22 cellular contexts compared by ENCODE assay signal in the genomic region with DNA sequence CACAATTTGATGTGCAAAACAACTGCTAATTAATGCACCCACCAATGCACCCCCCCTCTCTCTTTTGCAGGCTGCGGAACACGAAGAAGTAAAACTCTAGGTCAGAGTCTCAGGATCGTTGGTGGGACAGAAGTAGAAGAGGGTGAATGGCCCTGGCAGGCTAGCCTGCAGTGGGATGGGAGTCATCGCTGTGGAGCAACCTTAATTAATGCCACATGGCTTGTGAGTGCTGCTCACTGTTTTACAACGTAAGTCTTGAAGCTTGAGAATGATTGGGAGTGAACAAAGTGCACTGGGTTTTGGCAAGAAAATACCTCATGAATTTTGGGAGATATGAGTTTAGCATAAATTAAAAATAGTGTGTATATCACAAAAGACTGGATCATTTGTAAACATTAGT. TPM values are rescaled to one million over a fixed set of nuclear protein-coding genes. Genes with fewer than 3 reads are reported as not detected.
DNase-seq lines count a peak whose midpoint lies in the region; ATAC-seq and TF ChIP-seq lines count a peak whose summit lies in the region.
"Had no signal": no experiment of that assay in that cellular context is flagged by ENCODE, and none has a peak within 500 bp of the region (broad histone marks: within the 10 kb centered on the region; RNA-seq: fewer than 3 reads in every experiment).

No MANE protein-coding gene starts in this region.

- H3K36me3 Mint-ChIP-seq in HFFc6 (ENCODE audit: low read depth), result no peaks in the 10 kb centered on the region
- H3K36me3 Mint-ChIP-seq in naive thymus-derived CD8-positive, alpha-beta T cell, result peaks cover 0 to 8% (median 4%) of the 10 kb centered on the region in 3 donors
- H3K36me3 Mint-ChIP-seq: CD4-positive, CD25-positive, alpha-beta regulatory T cell had no signal

- H3K4me1 Mint-ChIP-seq in HFFc6 (ENCODE audit: low read depth), result no peaks in the 10 kb centered on the region
- H3K4me1 Mint-ChIP-seq in naive thymus-derived CD8-positive, alpha-beta T cell, result peaks cover 0 to 4% (median 0%) of the 10 kb centered on the region in 4 donors

- intact Hi-C loops in sciatic nerve (cut with DNase I) (no loop called here), cardiac septum (cut with DNase I) (no loop called here)

- no peak overlapping the region for H3K27ac Mint-ChIP-seq in HFFc6
- no peak overlapping the region for H3K27ac Mint-ChIP-seq in naive thymus-derived CD8-positive, alpha-beta T cell
- H3K27ac Mint-ChIP-seq: CD4-positive, CD25-positive, alpha-beta regulatory T cell had no signal

- DNase-seq in BJ (ENCODE audit: low read depth) (peak; percentile 60), HFFc6 (peak; percentile 29), fibroblast of mammary gland (ENCODE audit: low read depth) (peak; percentile 90), sciatic nerve (ENCODE audit: low spot score) (no peak), cardiac septum (ENCODE audit: low spot score) (no peak), superior temporal gyrus (ENCODE audit: extremely low spot score) (no peak)
- no peak for DNase-seq in naive thymus-derived CD8-positive, alpha-beta T cell
- DNase-seq: AML-193; Caco-2; CD4-positive, CD25-positive, alpha-beta regulatory T cell; DMS53; NCI-H1048; NCI-H146; NCI-H2081 treated with DMSO at 0.1 percent for 48 hours; NCI-H510A treated with DMSO at 0.1 percent for 48 hours; NCI-H82; Right ventricle myocardium superior had no signal

- TF ChIP-seq CTCF in BJ (IDR thresholded peaks at IDR 0.05; ENCODE audit: insufficient read depth, low read depth, low read length) (no peak), HFFc6 (IDR thresholded peaks at IDR 0.05) (no peak), fibroblast of mammary gland (conservative IDR thresholded peaks at IDR 0.05; ENCODE audit: control insufficient read depth, insufficient read depth, low read depth, low read length) (no peak)

- CTCF ChIA-PET in BJ (lab: Yijun Ruan, JAX), result no interaction called here

- no peak overlapping the region for H3K4me3 Mint-ChIP-seq in HFFc6
- H3K4me3 Mint-ChIP-seq in naive thymus-derived CD8-positive, alpha-beta T cell, result no peak overlapping the region
- H3K4me3 Mint-ChIP-seq: CD4-positive, CD25-positive, alpha-beta regulatory T cell had no signal

- no peak overlapping the region for H3K4me3 ChIP-seq in BJ (ENCODE audit: low read depth, low read length)
- no peak overlapping the region for H3K4me3 ChIP-seq in fibroblast of mammary gland (ENCODE audit: control insufficient read depth, low read depth, low read length)
- H3K4me3 ChIP-seq: A549, GM12878 had no signal

- H3K36me3 ChIP-seq in BJ (ENCODE audit: control insufficient read depth, insufficient read depth, low read length), result no peaks in the 10 kb centered on the region

- no peaks in the 10 kb centered on the region for H3K27me3 ChIP-seq in BJ (ENCODE audit: control insufficient read depth, insufficient read depth, low read length)

- H3K9me3 Mint-ChIP-seq in HFFc6, result no peaks in the 10 kb centered on the region
- H3K9me3 Mint-ChIP-seq in naive thymus-derived CD8-positive, alpha-beta T cell, result peaks cover 0 to 10% (median 2%) of the 10 kb centered on the region in 9 donors

- POLR2A ChIA-PET in BJ (lab: Charles Lee), result no interaction called here
- POLR2A ChIA-PET in naive thymus-derived CD8-positive, alpha-beta T cell (lab: Charles Lee), result no interaction called here

- ATAC-seq in sciatic nerve, result peak; percentile 53
- ATAC-seq in naive thymus-derived CD8-positive, alpha-beta T cell, result no peak
- ATAC-seq: A549, GM12878, Panc1 had no signal

- no peaks in the 10 kb centered on the region for H3K27me3 Mint-ChIP-seq in HFFc6 (ENCODE audit: insufficient read depth)
- H3K27me3 Mint-ChIP-seq in naive thymus-derived CD8-positive, alpha-beta T cell, result no peaks in the 10 kb centered on the region

RNA-seq across cellular contexts. Expression of a gene that starts 28.9 kb away (rescaled TPM):
- not detected in 2 replicates for polyA plus RNA-seq in BJ (2011; rRNA removed)
- not detected in 2 replicates for polyA minus RNA-seq in BJ (2011; rRNA and poly(A)+ RNA removed)
- total RNA-seq in HFFc6 (2021; fragmentation: NEBNext Ultra II Directional; extraction: Animal tissue kit (Norgen Biotek cat#: 25700)), result not detected
- total RNA-seq in sciatic nerve (not detected), cardiac septum (not detected)
- not detected for total RNA-seq in naive thymus-derived CD8-positive, alpha-beta T cell
- polyA plus RNA-seq in naive thymus-derived CD8-positive, alpha-beta T cell, result under 1 TPM in 1 of 3 donors, not detected in 2; 0.40 TPM
- total RNA-seq: Caco-2; CD4-positive, CD25-positive, alpha-beta regulatory T cell; GM12878; H4; MCF 10A; Right ventricle myocardium superior had no signal
- polyA plus RNA-seq: A549, GM12878 had no signal

Comparison
In these comparisons a context has a peak if more than half of its experiments do, and no peak if none do; other contexts are left out.
1. DNase-seq: peak in BJ (single experiment), HFFc6 (single experiment) and fibroblast of mammary gland (single experiment); none in sciatic nerve (single experiment), naive thymus-derived CD8-positive, alpha-beta T cell (0 of 10), cardiac septum (single experiment) and superior temporal gyrus (single experiment).